ENCODE assay signal across 9 cellular contexts in genomic region chr14:59337151-59337611, GRCh38.
A peak's percentile ranks its signal among the peaks of the same experiment; 100 is the strongest.
DNase-seq lines count a peak whose midpoint lies in the region; ATAC-seq and TF ChIP-seq lines count a peak whose summit lies in the region.
"Had no signal": no experiment of that assay in that cellular context is flagged by ENCODE, and none has a peak within 500 bp of the region (broad histone marks: within the 10 kb centered on the region; RNA-seq: fewer than 3 reads in every experiment).

No MANE protein-coding gene starts in this region.

- CTCF ChIA-PET in GM10248 (lab: Yijun Ruan, JAX) = interaction anchor here (1.2 to 1.4 kb wide), 2 partner anchors 11 to 12 kb away, joined by 3 to 4 read pairs; no protein-coding TSS in a partner anchor

- H3K9me3 ChIP-seq in mesenchymal stem cell (ENCODE audit: control insufficient read depth, low read length) = no peaks in the 10 kb centered on the region

- peak overlapping the region; percentile 83 for H3K9ac ChIP-seq in mesenchymal stem cell (ENCODE audit: low read length)

- POLR2A ChIA-PET in GM10248 (lab: Yijun Ruan, JAX) = no interaction called here

- no peak overlapping the region for H3K4me3 ChIP-seq in epithelial cell of esophagus (ENCODE audit: low read length)
- H3K4me3 ChIP-seq in mesenchymal stem cell (ENCODE audit: insufficient read depth in 1 of 2, low read depth in 1 of 2, low read length in 2 of 2) = peak overlapping the region in 1 of 2 experiments; percentile 36

- no peaks in the 10 kb centered on the region for H3K79me1 ChIP-seq in mesenchymal stem cell (replicated peaks; ENCODE audit: low read length, poor library complexity, severe bottlenecking)

- no peak overlapping the region for H3K27ac ChIP-seq in mesenchymal stem cell (ENCODE audit: low read length, poor library complexity, severe bottlenecking)
- H3K27ac ChIP-seq in temporal lobe (ENCODE audit: low read depth, low read length) = peak overlapping the region; percentile 59

- no peaks in the 10 kb centered on the region for H3K4me1 ChIP-seq in mesenchymal stem cell (ENCODE audit: control insufficient read depth, insufficient read depth, low read depth, low read length)

- no peak overlapping the region for H2AK5ac ChIP-seq in mesenchymal stem cell (ENCODE audit: low read length, severe bottlenecking)

- no peak for ATAC-seq in HG02885 (IDR thresholded peaks at IDR 0.05; ENCODE audit: poor library complexity, unreplicated experiment)
- ATAC-seq in GM18858 (IDR thresholded peaks at IDR 0.05; ENCODE audit: unreplicated experiment) = no peak

- no peak overlapping the region for H3K23ac ChIP-seq in mesenchymal stem cell (ENCODE audit: low read length in 2 of 2)

- peak overlapping the region in 1 of 2 experiments; percentile 70 for H3K4ac ChIP-seq in mesenchymal stem cell (ENCODE audit: low read depth in 1 of 2, low read length in 2 of 2)

- 88% methylated on average over 4 of the region's 4 CpGs for WGBS in mesenchymal stem cell

- H4K8ac ChIP-seq in mesenchymal stem cell (ENCODE audit: low read length) = peak overlapping the region; percentile 60

- no peak overlapping the region for H2AFZ ChIP-seq in mesenchymal stem cell (ENCODE audit: low read depth, low read length)

- no peak overlapping the region for H3K4me2 ChIP-seq in mesenchymal stem cell (ENCODE audit: low read length, poor library complexity, severe bottlenecking)

- no peak overlapping the region for H2BK120ac ChIP-seq in mesenchymal stem cell (ENCODE audit: low read depth, low read length)

- no peak overlapping the region for H2BK5ac ChIP-seq in mesenchymal stem cell (ENCODE audit: low read depth, low read length, poor library complexity, severe bottlenecking)

- H3K18ac ChIP-seq in mesenchymal stem cell (ENCODE audit: low read depth in 1 of 2, low read length in 2 of 2) = peak overlapping the region in 1 of 2 experiments; percentile 88

- no peaks in the 10 kb centered on the region for H3K27me3 ChIP-seq in mesenchymal stem cell (ENCODE audit: control insufficient read depth in 1 of 2, insufficient read depth in 1 of 2, low read length in 2 of 2)

- no peak overlapping the region for H3K14ac ChIP-seq in mesenchymal stem cell (ENCODE audit: low read length in 2 of 2)

- TF ChIP-seq CTCF in epithelial cell of esophagus (IDR thresholded peaks at IDR 0.05; ENCODE audit: insufficient read depth, low read depth, low read length, missing control alignments) (no peak), GM10248 (IDR thresholded peaks at IDR 0.05; ENCODE audit: control extremely low read depth, extremely low read depth, low read depth, missing control alignments) (no peak)

- H3K36me3 ChIP-seq in mesenchymal stem cell (ENCODE audit: control insufficient read depth in 1 of 2, insufficient read depth in 2 of 2, low read depth in 1 of 2, low read length in 2 of 2) = peaks cover 0 to 25% of the 10 kb centered on the region in 2 experiments

- no peak overlapping the region for H4K91ac ChIP-seq in mesenchymal stem cell (ENCODE audit: low read length)

- DNase-seq in NOMO-1 treated with DMSO at 0.1 percent for 48 hours (lab: John Stamatoyannopoulos, UW; ENCODE audit: unreplicated experiment) (peak; percentile 18), epithelial cell of esophagus (ENCODE audit: low read depth) (peak; percentile 63), mesenchymal stem cell (peak; percentile 46), HuH-7.5 (ENCODE audit: low spot score) (no peak), GM10248 (ENCODE audit: extremely low spot score) (no peak)
- DNase-seq: SW 1271 had no signal

- H2BK12ac ChIP-seq in mesenchymal stem cell (ENCODE audit: low read length in 2 of 2) = peak overlapping the region; percentile 44 to 74

- no peak overlapping the region for H2BK15ac ChIP-seq in mesenchymal stem cell (ENCODE audit: low read depth, poor library complexity, severe bottlenecking)

Comparison
In these comparisons a context has a peak if more than half of its experiments do, and no peak if none do; other contexts are left out.
1. DNase-seq: peak in NOMO-1 treated with DMSO at 0.1 percent for 48 hours (single experiment), epithelial cell of esophagus (single experiment) and mesenchymal stem cell (single experiment); none in HuH-7.5 (single experiment) and GM10248 (single experiment).